Comparison of ENCODE assay signal across 27 cellular contexts in the genomic region with DNA sequence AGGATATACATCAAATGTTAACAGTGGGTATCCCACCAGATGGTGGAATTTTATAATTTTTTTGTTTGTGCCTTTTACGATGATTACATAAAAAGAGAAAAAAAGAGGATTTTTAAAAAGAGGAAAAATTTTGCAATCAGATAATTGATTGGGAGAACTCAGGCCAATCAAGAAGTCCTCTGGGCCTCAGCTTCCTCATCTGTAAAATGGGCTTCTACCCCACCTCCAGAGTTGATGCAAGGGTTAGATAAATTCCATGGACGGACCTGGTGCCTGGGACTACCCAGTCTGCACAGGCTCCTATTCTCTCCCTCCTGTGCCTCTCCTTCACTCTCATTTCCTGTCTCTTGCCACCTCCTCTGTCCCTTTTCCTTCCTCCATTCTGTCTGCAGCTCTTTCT.
"Had no signal": no experiment of that assay in that cellular context is flagged by ENCODE, and none has a peak within 500 bp of the region (broad histone marks: within the 10 kb centered on the region; RNA-seq: fewer than 3 reads in every experiment).

No MANE protein-coding gene starts in this region.

- H3K36me3 Mint-ChIP-seq: mesothelial cell of epicardium had no signal

- H3K27ac ChIP-seq: coronary artery, dorsolateral prefrontal cortex, epithelial cell of prostate, esophagus squamous epithelium, gastrocnemius medialis, heart right ventricle, left lung, lower lobe of right lung had no signal

- H3K27ac Mint-ChIP-seq: mesothelial cell of epicardium had no signal

- H3K4me1 ChIP-seq: gastrocnemius medialis, heart right ventricle, lower lobe of right lung had no signal

- H3K9me3 ChIP-seq: esophagus squamous epithelium, gastrocnemius medialis, heart right ventricle, left lung, lower lobe of right lung, mucosa of descending colon had no signal

- DNase-seq: dermis blood vessel endothelial cell; dorsolateral prefrontal cortex; effector CD4-positive, alpha-beta T cell; effector memory CD4-positive, alpha-beta T cell; erythroblast; esophagus squamous epithelium; foreskin fibroblast; foreskin melanocyte; gastrocnemius medialis; glutamatergic neuron; head of caudate nucleus; heart right ventricle; hippocampal formation; left cardiac atrium; left lung; left ventricle myocardium superior; lower lobe of right lung; mesenchymal stem cell; mucosa of descending colon had no signal

- ATAC-seq: esophagus mucosa, gastrocnemius medialis, heart right ventricle, left cardiac atrium, left lung, left ventricle myocardium superior, lower lobe of right lung, mucosa of descending colon had no signal

- H3K4me3 Mint-ChIP-seq: mesothelial cell of epicardium had no signal

- H3K9me3 Mint-ChIP-seq: mesothelial cell of epicardium had no signal

- FAIRE-seq: colon, endometrium, islet of Langerhans, keratinocyte had no signal

- H3K4me3 ChIP-seq: coronary artery, dorsolateral prefrontal cortex, esophagus squamous epithelium, gastrocnemius medialis, heart right ventricle, left lung, lower lobe of right lung, mucosa of descending colon had no signal

- H3K36me3 ChIP-seq: esophagus squamous epithelium, gastrocnemius medialis, heart right ventricle, left lung, lower lobe of right lung had no signal

- H3K27me3 ChIP-seq: gastrocnemius medialis, left lung had no signal
